Comparison of ENCODE assay signal across 1 cellular context in the genomic region with DNA sequence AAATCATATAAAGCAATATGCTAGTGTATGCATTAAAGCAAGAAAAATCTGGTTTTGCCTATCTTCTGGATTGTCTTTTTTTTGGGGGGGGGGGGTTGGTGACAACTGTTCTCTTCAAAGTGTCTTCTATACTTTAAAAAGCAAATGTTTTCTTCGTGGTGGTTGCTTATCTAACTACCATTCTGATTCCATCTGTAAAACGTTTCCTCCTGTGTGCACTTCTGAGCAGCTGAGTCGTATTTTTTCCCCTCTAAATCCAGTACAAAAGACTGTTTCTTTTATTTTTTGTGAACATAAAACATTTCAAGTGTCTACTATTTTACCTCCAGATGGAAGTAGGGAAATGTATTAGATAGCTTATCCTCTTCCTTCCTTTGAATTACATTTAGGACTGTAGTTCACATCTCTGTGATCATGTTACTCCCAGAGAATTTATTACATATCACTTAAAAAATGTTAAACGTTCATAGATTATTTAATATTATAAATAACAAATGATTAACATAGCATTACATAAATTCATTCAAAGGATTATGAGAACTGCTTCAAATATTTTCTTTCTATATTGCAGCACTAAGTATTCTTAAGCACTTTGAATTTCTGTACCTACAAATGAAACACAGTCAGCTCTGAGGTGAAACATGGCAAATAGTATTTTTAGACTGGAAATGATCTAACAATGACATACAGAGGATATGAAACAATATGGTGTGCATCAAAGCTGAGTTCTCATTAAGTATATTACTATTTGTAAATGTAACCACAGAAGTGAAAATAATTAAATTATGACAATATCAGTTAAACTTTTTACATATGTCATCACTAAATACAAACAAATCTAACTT.
TF ChIP-seq lines count a peak whose summit lies in the region.

No MANE protein-coding gene starts in this region.

TF ChIP-seq in SK-N-SH treated with all-trans-retinoic acid at 6 μM for 48 hours, 23 proteins besides CTCF, POLR2A, EP300 and RAD21 (continued from another document):
- TF ChIP-seq, protein P1, sequence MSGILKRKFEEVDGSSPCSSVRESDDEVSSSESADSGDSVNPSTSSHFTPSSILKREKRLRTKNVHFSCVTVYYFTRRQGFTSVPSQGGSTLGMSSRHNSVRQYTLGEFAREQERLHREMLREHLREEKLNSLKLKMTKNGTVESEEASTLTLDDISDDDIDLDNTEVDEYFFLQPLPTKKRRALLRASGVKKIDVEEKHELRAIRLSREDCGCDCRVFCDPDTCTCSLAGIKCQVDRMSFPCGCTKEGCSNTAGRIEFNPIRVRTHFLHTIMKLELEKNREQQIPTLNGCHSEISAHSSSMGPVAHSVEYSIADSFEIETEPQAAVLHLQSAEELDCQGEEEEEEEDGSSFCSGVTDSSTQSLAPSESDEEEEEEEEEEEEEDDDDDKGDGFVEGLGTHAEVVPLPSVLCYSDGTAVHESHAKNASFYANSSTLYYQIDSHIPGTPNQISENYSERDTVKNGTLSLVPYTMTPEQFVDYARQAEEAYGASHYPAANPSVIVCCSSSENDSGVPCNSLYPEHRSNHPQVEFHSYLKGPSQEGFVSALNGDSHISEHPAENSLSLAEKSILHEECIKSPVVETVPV (CRISPR knock-in tag; IDR thresholded peaks at IDR 0.05), result no peak
